In the genomic region with DNA sequence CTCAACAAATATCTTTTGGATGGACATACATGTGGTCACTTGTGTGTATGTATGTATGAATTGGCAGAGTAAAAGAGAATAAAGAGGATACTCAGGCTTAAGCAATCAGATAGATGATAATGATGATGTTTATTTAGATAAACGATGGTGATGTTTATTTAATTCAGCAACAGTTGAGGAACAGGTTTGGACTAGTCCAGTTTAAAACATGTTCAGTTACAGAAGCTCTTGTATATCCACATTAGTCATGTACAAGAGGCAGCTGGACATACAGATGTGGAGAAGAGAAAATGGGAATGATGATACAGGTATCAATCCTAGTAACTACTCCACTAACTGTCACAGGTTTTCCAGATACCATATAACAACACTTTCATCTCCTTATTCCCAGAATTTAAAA, we compare ENCODE assay signal across 18 cellular contexts.
DNase-seq lines count a peak whose midpoint lies in the region; ATAC-seq, FAIRE-seq and TF ChIP-seq lines count a peak whose summit lies in the region.
"Had no signal": no experiment of that assay in that cellular context is flagged by ENCODE, and none has a peak within 500 bp of the region (broad histone marks: within the 10 kb centered on the region; RNA-seq: fewer than 3 reads in every experiment).

No MANE protein-coding gene starts in this region.

- no peak for FAIRE-seq in bronchial epithelial cell (lab: Jason Lieb, UNC)
- FAIRE-seq: GM12878, RCC 7860 had no signal

- no peak for TF ChIP-seq CTCF in bronchial epithelial cell (IDR thresholded peaks at IDR 0.05; ENCODE audit: insufficient read depth, low read length, severe bottlenecking)

- no peaks in the 10 kb centered on the region for H3K27me3 ChIP-seq in bronchial epithelial cell (ENCODE audit: control insufficient read depth, insufficient read depth, low read length)
- H3K27me3 ChIP-seq: MG63 had no signal

- DNase-seq in DMS153 treated with DMSO at 0.1 percent for 48 hours (lab: John Stamatoyannopoulos, UW; ENCODE audit: unreplicated experiment) (peak; percentile 33), NCI-H1105 (lab: John Stamatoyannopoulos, UW) (peak; percentile 22), NCI-H510A treated with DMSO at 0.1 percent for 48 hours (lab: John Stamatoyannopoulos, UW) (peak; percentile 26), bronchial epithelial cell (ENCODE audit: low read depth) (peak; percentile 88), foreskin melanocyte (no peak)
- DNase-seq: ACHN; Calu3; CD4-positive, CD25-positive, alpha-beta regulatory T cell; GDM1; GOT3; MG63; NCI-H446 treated with DMSO at 0.1 percent for 48 hours; SK-N-SH; T-helper 1 cell had no signal

- H3K36me3 ChIP-seq in bronchial epithelial cell (ENCODE audit: control insufficient read depth, insufficient read depth, low read length) = no peaks in the 10 kb centered on the region

- no peak overlapping the region for H3K4me3 ChIP-seq in bronchial epithelial cell (ENCODE audit: low read depth, low read length)
- H3K4me3 ChIP-seq: GM12878, MG63 had no signal

- ATAC-seq in HG03442 (IDR thresholded peaks at IDR 0.05; ENCODE audit: unreplicated experiment) = no peak
- ATAC-seq in GM21717 (IDR thresholded peaks at IDR 0.05; ENCODE audit: unreplicated experiment) = no peak
- ATAC-seq: GM12878 had no signal
